In the genomic region with DNA sequence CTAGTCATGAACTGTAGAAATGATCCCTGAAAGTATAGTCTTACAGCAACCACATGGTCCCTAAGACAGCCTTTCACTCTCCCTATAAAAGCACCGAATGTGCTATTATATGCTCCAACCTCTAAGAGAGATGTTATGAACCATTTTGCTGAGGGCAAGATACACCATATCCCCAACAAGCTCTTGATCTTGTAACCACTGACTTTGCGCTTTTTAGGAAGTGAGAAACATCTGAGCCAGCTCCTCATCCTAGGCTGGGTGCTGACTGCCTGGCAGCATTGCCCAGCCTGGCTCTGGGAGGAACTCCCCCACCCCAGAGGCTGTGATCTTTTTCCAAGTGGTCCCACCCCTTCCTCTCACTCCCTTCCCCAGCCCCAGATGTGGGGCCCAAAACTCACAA, we compare ENCODE assay signal across 17 cellular contexts. TPM values are rescaled to one million over a fixed set of nuclear protein-coding genes. Genes with fewer than 3 reads are reported as not detected.
"Had no signal": no experiment of that assay in that cellular context is flagged by ENCODE, and none has a peak within 500 bp of the region (broad histone marks: within the 10 kb centered on the region; RNA-seq: fewer than 3 reads in every experiment).

No MANE protein-coding gene starts in this region.

- H3K36me3 Mint-ChIP-seq: activated CD8-positive, alpha-beta memory T cell treated with anti-CD3 and anti-CD28 coated beads, Interleukin-2, amount 10 ng/mL, durations not matched to agents 7 days and 5 days; neural progenitor cell had no signal

- H3K9me3 ChIP-seq: body of pancreas, prostate gland, thoracic aorta had no signal

- H3K4me1 ChIP-seq: prostate gland had no signal

- H3K4me2 ChIP-seq: neural progenitor cell had no signal

- ATAC-seq: activated CD8-positive, alpha-beta memory T cell treated with anti-CD3 and anti-CD28 coated beads, Interleukin-2, amount 10 ng/mL, durations not matched to agents 7 days and 5 days; activated T-helper 17 cell treated with anti-CD3 and anti-CD28 coated beads, Interleukin-2, amount 50 U/mL, for 72 hours; body of pancreas; left ventricle myocardium superior had no signal

- H3K4me3 Mint-ChIP-seq: activated B cell treated with CpG ODN at 0.5 μM for 24 hours; activated CD4-positive, alpha-beta memory T cell treated with anti-CD3 and anti-CD28 coated beads, Interleukin-2, amount 10 ng/mL, durations not matched to agents 7 days and 5 days; activated CD8-positive, alpha-beta memory T cell treated with anti-CD3 and anti-CD28 coated beads, Interleukin-2, amount 10 ng/mL, durations not matched to agents 7 days and 5 days; activated naive CD4-positive, alpha-beta T cell treated with anti-CD3 and anti-CD28 coated beads for 36 hours; activated T-helper 17 cell treated with anti-CD3 and anti-CD28 coated beads, Interleukin-2, amount 50 U/mL, for 72 hours; memory B cell; neural progenitor cell; T-helper 2 cell treated with Interferon-gamma antibody and Interleukin-4, amounts not matched to agents 5 μg/mL and 100 μg/mL, for 36 hours had no signal

- H3K27ac ChIP-seq: body of pancreas, dorsolateral prefrontal cortex, neural progenitor cell, prostate gland, right atrium auricular region, thoracic aorta had no signal

- H3K9me3 Mint-ChIP-seq: activated CD4-positive, alpha-beta memory T cell treated with anti-CD3 and anti-CD28 coated beads, Interleukin-2, amount 10 ng/mL, durations not matched to agents 7 days and 5 days had no signal

- H3K27ac Mint-ChIP-seq: activated B cell treated with CpG ODN at 0.5 μM for 24 hours; activated CD4-positive, alpha-beta memory T cell treated with anti-CD3 and anti-CD28 coated beads, Interleukin-2, amount 10 ng/mL, durations not matched to agents 7 days and 5 days; activated CD8-positive, alpha-beta memory T cell treated with anti-CD3 and anti-CD28 coated beads, Interleukin-2, amount 10 ng/mL, durations not matched to agents 7 days and 5 days; activated naive CD4-positive, alpha-beta T cell treated with anti-CD3 and anti-CD28 coated beads for 36 hours; activated T-helper 17 cell treated with anti-CD3 and anti-CD28 coated beads, Interleukin-2, amount 50 U/mL, for 72 hours; memory B cell; naive B cell; neural progenitor cell; T-helper 2 cell treated with Interferon-gamma antibody and Interleukin-4, amounts not matched to agents 5 μg/mL and 100 μg/mL, for 36 hours had no signal

- H3K9ac ChIP-seq: neural progenitor cell had no signal

- H3K36me3 ChIP-seq: neural progenitor cell, prostate gland, right atrium auricular region, thoracic aorta had no signal

- H2AFZ ChIP-seq: neural progenitor cell had no signal

- DNase-seq: activated B cell treated with CpG ODN at 0.5 μM for 24 hours; activated CD4-positive, alpha-beta memory T cell treated with anti-CD3 and anti-CD28 coated beads, Interleukin-2, amount 10 ng/mL, durations not matched to agents 7 days and 5 days; activated CD8-positive, alpha-beta memory T cell treated with anti-CD3 and anti-CD28 coated beads, Interleukin-2, amount 10 ng/mL, durations not matched to agents 7 days and 5 days; activated naive CD4-positive, alpha-beta T cell treated with anti-CD3 and anti-CD28 coated beads for 36 hours; body of pancreas; dorsolateral prefrontal cortex; left ventricle myocardium superior; naive B cell; stimulated activated CD4-positive, alpha-beta T cell treated with anti-CD3 and anti-CD28 coated beads, Interleukin-12 subunit alpha, Interleukin-12 subunit beta, amount 100 ng/mL, for 4 hours had no signal

- H3K4me3 ChIP-seq: body of pancreas, dorsolateral prefrontal cortex, neural progenitor cell, prostate gland, right atrium auricular region, thoracic aorta had no signal

- H3K27me3 ChIP-seq: right atrium auricular region had no signal

- H3K4me1 Mint-ChIP-seq: activated CD8-positive, alpha-beta memory T cell treated with anti-CD3 and anti-CD28 coated beads, Interleukin-2, amount 10 ng/mL, durations not matched to agents 7 days and 5 days; activated T-helper 17 cell treated with anti-CD3 and anti-CD28 coated beads, Interleukin-2, amount 50 U/mL, for 72 hours had no signal

RNA-seq across cellular contexts. Expression of gene EMILIN3, which starts 3.1 kb away (rescaled TPM):
- total RNA-seq: activated B cell treated with CpG ODN at 0.5 μM for 24 hours; activated CD4-positive, alpha-beta memory T cell treated with anti-CD3 and anti-CD28 coated beads, Interleukin-2, amount 10 ng/mL, durations not matched to agents 7 days and 5 days; activated CD8-positive, alpha-beta memory T cell treated with anti-CD3 and anti-CD28 coated beads, Interleukin-2, amount 10 ng/mL, durations not matched to agents 7 days and 5 days; activated naive CD4-positive, alpha-beta T cell treated with anti-CD3 and anti-CD28 coated beads for 36 hours; activated T-helper 17 cell treated with anti-CD3 and anti-CD28 coated beads, Interleukin-2, amount 50 U/mL, for 72 hours; fibroblast of villous mesenchyme had no signal
